11 cellular contexts compared by ENCODE assay signal in genomic region chr7:100259984-100260383, GRCh38. TPM values are rescaled to one million over a fixed set of nuclear protein-coding genes. Genes with fewer than 3 reads are reported as not detected.
"Had no signal": no experiment of that assay in that cellular context is flagged by ENCODE, and none has a peak within 500 bp of the region (broad histone marks: within the 10 kb centered on the region; RNA-seq: fewer than 3 reads in every experiment).

No MANE protein-coding gene starts in this region.

RNA-seq across cellular contexts. Expression of gene PVRIG, which starts 40.2 kb away (rescaled TPM):
- total RNA-seq: bronchial epithelial cell, chondrocyte had no signal

RNA-seq across cellular contexts. Expression of gene SPDYE3, which starts 47.5 kb away (rescaled TPM):
- total RNA-seq: activated CD4-positive, alpha-beta memory T cell treated with anti-CD3 and anti-CD28 coated beads, Interleukin-2, amount 10 ng/mL, durations not matched to agents 7 days and 5 days; activated CD4-positive, alpha-beta T cell treated with anti-CD3 and anti-CD28 coated beads for 36 hours; activated CD4-positive, alpha-beta T cell treated with anti-CD3 and anti-CD28 coated beads, Interleukin-2, amount 10 ng/mL, durations not matched to agents 7 days and 5 days; activated CD8-positive, alpha-beta memory T cell treated with anti-CD3 and anti-CD28 coated beads, Interleukin-2, amount 10 ng/mL, durations not matched to agents 7 days and 5 days; activated CD8-positive, alpha-beta T cell treated with anti-CD3 and anti-CD28 coated beads, Interleukin-2, amount 10 ng/mL, durations not matched to agents 7 days and 5 days; activated naive CD8-positive, alpha-beta T cell treated with anti-CD3 and anti-CD28 coated beads, Interleukin-2, amount 10 ng/mL, durations not matched to agents 7 days and 5 days; activated T-helper 2 cell treated with anti-CD3 and anti-CD28 coated beads, Interferon-gamma antibody, Interleukin-2, Interleukin-4, amounts not matched to agents 10 μg/mL and 5 μg/mL and 100 μg/mL, durations not matched to agents 14 hours and 24 hours and 36 hours; ascending aorta; bronchial epithelial cell; cardiac muscle cell; chondrocyte had no signal
